Comparison of ENCODE assay signal across 1 cellular context in genomic region chr11:100872951-100873350, GRCh38.
TF ChIP-seq lines count a peak whose summit lies in the region.

No MANE protein-coding gene starts in this region.

TF ChIP-seq in WTC11, 78 proteins besides CTCF, POLR2A, EP300 and RAD21 (continued from another document):
- TF ChIP-seq ATF3 (CRISPR knock-in tag; conservative IDR thresholded peaks at IDR 0.05) (no peak), E2F1 (CRISPR knock-in tag; IDR thresholded peaks at IDR 0.05) (no peak), ZNF671 (CRISPR knock-in tag; IDR thresholded peaks at IDR 0.05) (no peak), HMGA2 (CRISPR knock-in tag; IDR thresholded peaks at IDR 0.05) (no peak), PRRX2 (CRISPR knock-in tag; IDR thresholded peaks at IDR 0.05) (no peak)
